ENCODE assay signal across 21 cellular contexts in genomic region chr2:33579226-33579625, GRCh38.
"Had no signal": no experiment of that assay in that cellular context is flagged by ENCODE, and none has a peak within 500 bp of the region (broad histone marks: within the 10 kb centered on the region; RNA-seq: fewer than 3 reads in every experiment).

No MANE protein-coding gene starts in this region.

- H3K4me1 ChIP-seq: Peyer's patch, SJSA1 had no signal

- H3K4me3 Mint-ChIP-seq: activated CD8-positive, alpha-beta T cell treated with anti-CD3 and anti-CD28 coated beads, Interleukin-2, amount 10 ng/mL, durations not matched to agents 7 days and 5 days; T-helper 1 cell treated with Interleukin-12 subunit alpha and Interleukin-12 subunit beta and Interleukin-4 antibody, amounts not matched to agents 30 μg/mL and 1 μg/mL, for 36 hours had no signal

- H3K27ac ChIP-seq: Peyer's patch, SJSA1 had no signal

- H3K36me3 ChIP-seq: Peyer's patch had no signal

- H3K4me3 ChIP-seq: K562, Peyer's patch, SJSA1 had no signal

- H3K9me3 ChIP-seq: Peyer's patch, SJSA1 had no signal

- DNase-seq: activated CD4-positive, alpha-beta T cell treated with anti-CD3 and anti-CD28 coated beads for 4 hours; activated CD4-positive, alpha-beta T cell treated with anti-CD3 and anti-CD28 coated beads, Interleukin-2, amount 50 U/mL, for 4 hours; activated CD8-positive, alpha-beta memory T cell treated with anti-CD3 and anti-CD28 coated beads, Interleukin-2, amount 50 U/mL, for 48 hours; activated CD8-positive, alpha-beta T cell treated with anti-CD3 and anti-CD28 coated beads, Interleukin-2, amount 10 ng/mL, durations not matched to agents 7 days and 5 days; activated naive CD4-positive, alpha-beta T cell treated with anti-CD3 and anti-CD28 coated beads, Interleukin-2, amount 50 U/mL, for 16 hours; activated T-cell treated with anti-CD3 and anti-CD28 coated beads, Interleukin-2, amount 50 U/mL, for 1 hour; central memory CD4-positive, alpha-beta T cell; Karpas-422; MM.1S; NCI-H1105; NCI-H1436; NCI-H187 treated with DMSO at 0.1 percent for 48 hours; NCI-H2081 treated with DMSO at 0.1 percent for 48 hours; NCI-H345; NCI-H510A; NCI-H526 treated with DMSO at 0.1 percent for 48 hours; Peyer's patch; SHP77 had no signal

- H3K27me3 ChIP-seq: Peyer's patch, SJSA1 had no signal

- H3K9me3 Mint-ChIP-seq: T-helper 1 cell treated with Interleukin-12 subunit alpha and Interleukin-12 subunit beta and Interleukin-4 antibody, amounts not matched to agents 30 μg/mL and 1 μg/mL, for 36 hours had no signal

- H3K27ac Mint-ChIP-seq: activated CD8-positive, alpha-beta T cell treated with anti-CD3 and anti-CD28 coated beads, Interleukin-2, amount 10 ng/mL, durations not matched to agents 7 days and 5 days; T-helper 1 cell treated with Interleukin-12 subunit alpha and Interleukin-12 subunit beta and Interleukin-4 antibody, amounts not matched to agents 30 μg/mL and 1 μg/mL, for 36 hours had no signal
